Comparison of ENCODE assay signal across 11 cellular contexts in the genomic region with DNA sequence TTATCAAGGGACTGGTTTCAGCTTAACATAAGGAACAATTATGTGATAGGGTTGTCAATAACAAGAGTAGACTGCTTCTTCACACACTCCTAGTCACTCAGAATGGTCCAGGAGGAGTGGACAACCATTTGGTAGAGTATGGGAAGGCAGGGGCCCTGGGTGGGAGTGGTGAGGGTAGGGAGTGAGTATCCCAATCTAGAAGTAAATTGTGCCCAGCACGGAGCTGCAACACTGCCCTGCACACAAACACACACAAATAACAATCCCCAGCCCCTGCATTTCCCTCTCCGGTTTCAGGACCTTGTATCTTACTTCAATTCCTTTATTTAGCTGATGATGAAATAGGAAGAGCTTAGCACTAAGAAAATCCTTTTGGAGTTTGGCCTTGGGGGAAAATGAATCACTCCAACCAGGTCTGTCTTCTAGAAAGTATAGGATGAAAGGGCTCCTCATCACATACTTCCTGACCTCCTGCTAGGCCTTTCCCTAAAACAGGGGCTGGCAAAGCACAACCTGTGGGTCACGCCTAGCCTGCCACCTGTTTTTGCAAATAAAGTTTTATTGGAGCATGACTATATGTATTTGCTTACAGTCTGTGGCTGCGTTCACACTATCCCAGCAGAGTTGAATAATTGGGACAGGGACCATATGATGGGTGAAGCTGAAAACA.
A peak's percentile ranks its signal among the peaks of the same experiment; 100 is the strongest.
DNase-seq lines count a peak whose midpoint lies in the region; ATAC-seq and TF ChIP-seq lines count a peak whose summit lies in the region.
"Had no signal": no experiment of that assay in that cellular context is flagged by ENCODE, and none has a peak within 500 bp of the region (broad histone marks: within the 10 kb centered on the region; RNA-seq: fewer than 3 reads in every experiment).

No MANE protein-coding gene starts in this region.

- no TSS peak for BruUV-seq in mammary epithelial cell (replicated peaks; lab: Mats Ljungman, UMichigan)

- H3K79me2 ChIP-seq in SK-N-SH (ENCODE audit: insufficient read depth), result peaks cover 59% of the 10 kb centered on the region
- H3K79me2 ChIP-seq in mammary epithelial cell (ENCODE audit: insufficient read depth, low read length), result peaks cover 83% of the 10 kb centered on the region

- ATAC-seq in SK-N-SH treated with all-trans-retinoic acid at 6 μM for 48 hours, result no peak
- no peak for ATAC-seq in lung (ENCODE audit: insufficient read depth, low FRiP score)
- no peak for ATAC-seq in GM19351 (IDR thresholded peaks at IDR 0.05; ENCODE audit: unreplicated experiment)
- ATAC-seq: activated CD8-positive, alpha-beta memory T cell treated with anti-CD3 and anti-CD28 coated beads, Interleukin-2, amount 10 ng/mL, durations not matched to agents 7 days and 5 days had no signal

- no peak for TF ChIP-seq POLR2A in transverse colon (IDR thresholded peaks at IDR 0.05)

- no peak overlapping the region for H2AFZ ChIP-seq in SK-N-SH (ENCODE audit: low read depth)
- H2AFZ ChIP-seq in mammary epithelial cell (ENCODE audit: low read depth, low read length), result no peak overlapping the region

- no peaks in the 10 kb centered on the region for H3K9me3 ChIP-seq in SK-N-SH
- peaks cover 3% of the 10 kb centered on the region for H3K9me3 ChIP-seq in mammary epithelial cell (replicated peaks; ENCODE audit: insufficient read depth, low read length)
- H3K9me3 ChIP-seq in lung (ENCODE audit: control insufficient read depth in 2 of 2, insufficient read depth in 1 of 2, low read length in 1 of 2), result no peaks in the 10 kb centered on the region
- no peaks in the 10 kb centered on the region for H3K9me3 ChIP-seq in transverse colon

- no peak for TF ChIP-seq CTCF in SK-N-SH (IDR thresholded peaks at IDR 0.05)
- TF ChIP-seq CTCF in mammary epithelial cell (conservative IDR thresholded peaks at IDR 0.05 in 1 of 2, IDR thresholded peaks at IDR 0.05 in 1 of 2; ENCODE audit: extremely low read depth in 1 of 2, insufficient read depth in 1 of 2, low read depth in 1 of 2, low read length in 2 of 2), result no peak
- no peak for TF ChIP-seq CTCF in lung (IDR thresholded peaks at IDR 0.05; ENCODE audit: control extremely low read depth, extremely low read depth)
- TF ChIP-seq CTCF in transverse colon (IDR thresholded peaks at IDR 0.05), result no peak

- peak overlapping the region; percentile 53 for H3K4me2 ChIP-seq in SK-N-SH
- peak overlapping the region; percentile 28 for H3K4me2 ChIP-seq in mammary epithelial cell (ENCODE audit: insufficient read depth, low read depth, low read length)
- H3K4me2 ChIP-seq: KMS-11 had no signal

- no peaks in the 10 kb centered on the region for H3K27me3 ChIP-seq in SK-N-SH (ENCODE audit: insufficient read depth)
- no peaks in the 10 kb centered on the region for H3K27me3 ChIP-seq in mammary epithelial cell (ENCODE audit: insufficient read depth, low read length)
- H3K27me3 ChIP-seq in lung (ENCODE audit: control insufficient read depth, insufficient read depth), result no peaks in the 10 kb centered on the region
- H3K27me3 ChIP-seq in transverse colon, result no peaks in the 10 kb centered on the region

- POLR2A ChIA-PET in SK-N-SH (lab: Yijun Ruan, JAX), result interaction anchor here (0.6 kb wide), 1 partner anchor 20 kb away, joined by 3 read pairs; no protein-coding TSS in a partner anchor

- in situ Hi-C loops in mammary epithelial cell (cut with MboI; ENCODE audit: low sequenced_read_pairs in 2 of 2), result no loop called here
- in situ Hi-C loops in transverse colon (cut with MboI; ENCODE audit: low pct_ligation_motif_present in 1 of 4, low pct_unique_long_range_greater_than_20kb in 1 of 4, low sequenced_read_pairs in 3 of 4), result no loop called here

- H3K4me1 ChIP-seq in SK-N-SH (ENCODE audit: control insufficient read depth in 1 of 2, insufficient read depth in 2 of 2, low read depth in 1 of 2, low read length in 1 of 2) (peaks cover 76 to 77% of the 10 kb centered on the region in 2 experiments), mammary epithelial cell (ENCODE audit: insufficient read depth, low read length) (peaks cover 81% of the 10 kb centered on the region), lung (ENCODE audit: control insufficient read depth in 2 of 2, insufficient read depth in 2 of 2, low read length in 2 of 2) (peaks cover 21 to 54% of the 10 kb centered on the region in 2 donors), transverse colon (peaks cover 47 to 77% (median 67%) of the 10 kb centered on the region in 4 donors)

- WGBS in SK-N-SH (ENCODE audit: low lambda C conversion rate), result 76% methylated on average over 4 of the region's 4 CpGs
- 63% methylated on average over 4 of the region's 4 CpGs for WGBS in mammary epithelial cell (ENCODE audit: low coverage, missing lambda C conversion rate)
- WGBS in lung, 2 donors, result 68 to 83% methylated on average over 4 of the region's 4 CpGs
- 55 to 83% methylated on average over 1 to 4 of the region's 4 CpGs for WGBS in transverse colon (ENCODE audit: low coverage in 1 of 2), 2 donors

- no peaks in the 10 kb centered on the region for H4K20me1 ChIP-seq in SK-N-SH (ENCODE audit: insufficient read depth)
- H4K20me1 ChIP-seq in mammary epithelial cell (ENCODE audit: insufficient read depth, low read length), result no peaks in the 10 kb centered on the region

- no peaks in the 10 kb centered on the region for H3K9me2 ChIP-seq in SK-N-SH

- CTCF ChIA-PET in SK-N-SH (lab: Yijun Ruan, JAX), result interaction anchor here (1.1 to 4.9 kb wide), 7 partner anchors 14 to 355 kb away, joined by 3 to 38 read pairs (median 6); no protein-coding TSS in a partner anchor
- CTCF ChIA-PET in mammary epithelial cell (lab: Charles Lee; ENCODE audit: low non-redundant PET), result interaction anchor here (0.6 kb wide), 1 partner anchor 8 kb away, joined by 3 read pairs; no protein-coding TSS in a partner anchor

- no peak for TF ChIP-seq EP300 in SK-N-SH (IDR thresholded peaks at IDR 0.05; ENCODE audit: borderline replicate concordance in 1 of 2, low read depth in 1 of 2, low read length in 1 of 2)
- TF ChIP-seq EP300 in transverse colon (IDR thresholded peaks at IDR 0.05; ENCODE audit: low read depth), result no peak

- no peak for DNase-seq in SK-N-SH
- peak; percentile 77 for DNase-seq in mammary epithelial cell
- DNase-seq in lung (ENCODE audit: low spot score), result no peak
- peak; percentile 44 for DNase-seq in transverse colon
- DNase-seq in NCI-H524 treated with DMSO at 0.1 percent for 48 hours (lab: John Stamatoyannopoulos, UW), result no peak
- DNase-seq in NCI-H446 (lab: John Stamatoyannopoulos, UW), result no peak
- DNase-seq: activated CD8-positive, alpha-beta memory T cell treated with anti-CD3 and anti-CD28 coated beads, Interleukin-2, amount 10 ng/mL, durations not matched to agents 7 days and 5 days; stimulated activated CD8-positive, alpha-beta memory T cell treated with anti-CD3 and anti-CD28 coated beads, Interleukin-4, amount 100 ng/mL, for 48 hours had no signal

- dilution Hi-C loops in mammary epithelial cell (cut with HindIII; ENCODE audit: low sequenced_read_pairs), result no loop called here

- intact Hi-C loops in mammary epithelial cell (cut with micrococcal nuclease), result loop anchor here (5.0 kb wide), 2 partner anchors 77 to 107 kb away; no protein-coding TSS in a partner anchor
- intact Hi-C loops in transverse colon (cut with DNase I; ENCODE audit: low total_unique reads), result loop anchor here (10.0 kb wide), 1 partner anchor 105 kb away; no protein-coding TSS in a partner anchor

- H3K36me3 ChIP-seq in SK-N-SH (replicated peaks in 1 of 2; ENCODE audit: control insufficient read depth in 1 of 2, insufficient read depth in 2 of 2, low read length in 1 of 2) (peaks cover 0 to 2% of the 10 kb centered on the region in 2 experiments), mammary epithelial cell (ENCODE audit: insufficient read depth, low read length) (peaks cover 8% of the 10 kb centered on the region), lung (ENCODE audit: control insufficient read depth in 2 of 2, insufficient read depth in 2 of 2, low read length in 2 of 2) (peaks cover 0 to 2% of the 10 kb centered on the region in 2 donors), transverse colon (no peaks in the 10 kb centered on the region)

- no peak for TF ChIP-seq RAD21 in SK-N-SH (IDR thresholded peaks at IDR 0.05; ENCODE audit: low read length)

- H3K4me3 ChIP-seq in SK-N-SH (ENCODE audit: low read depth in 2 of 2, low read length in 1 of 2) (0 out of 4 replicates have a peak overlapping the region, but pooled peaks of 1 of the 2 experiments have one; percentile 3), mammary epithelial cell (replicated peaks in 1 of 3; ENCODE audit: insufficient read depth in 1 of 3, low read depth in 2 of 3, low read length in 3 of 3) (no peak overlapping the region), lung (no peak overlapping the region), transverse colon (no peak overlapping the region)

- peaks cover 78% of the 10 kb centered on the region for H3F3A ChIP-seq in SK-N-SH (replicated peaks; ENCODE audit: insufficient read depth)

- H3K27ac ChIP-seq in SK-N-SH (ENCODE audit: low read depth in 2 of 2, low read length in 1 of 2) (peak overlapping the region; percentile 90 to 100), mammary epithelial cell (ENCODE audit: insufficient read depth, low read depth, low read length) (peak overlapping the region; percentile 97), lung (ENCODE audit: low read depth in 1 of 2, low read length in 1 of 2) (peak overlapping the region; percentile 62 to 90), transverse colon (peak overlapping the region; percentile 81 to 85 (median 82))
- H3K27ac ChIP-seq: KMS-11 had no signal

- H3K9ac ChIP-seq in SK-N-SH (peak overlapping the region; percentile 33; the same call in 1 of the 2 replicates), mammary epithelial cell (ENCODE audit: insufficient read depth, low read length) (peak overlapping the region; percentile 54)
- H3K9ac ChIP-seq: KMS-11 had no signal

TF ChIP-seq in SK-N-SH, 30 proteins besides CTCF, POLR2A, EP300 and RAD21:
- TF ChIP-seq SMC3 (IDR thresholded peaks at IDR 0.05; ENCODE audit: low read depth, low read length) (no peak), MEF2A (IDR thresholded peaks at IDR 0.05; ENCODE audit: borderline replicate concordance, low read depth) (0 out of 2 replicates have a peak, but pooled peaks have one; percentile 10), FOXM1 (IDR thresholded peaks at IDR 0.05; ENCODE audit: low read depth) (no peak)

TF ChIP-seq in SK-N-SH treated with all-trans-retinoic acid at 6 μM for 48 hours, 23 proteins besides CTCF, POLR2A, EP300 and RAD21 (continues in another document):
- TF ChIP-seq ISL1 (CRISPR knock-in tag; IDR thresholded peaks at IDR 0.05), result no peak
- TF ChIP-seq BACH2 (CRISPR knock-in tag; IDR thresholded peaks at IDR 0.05; ENCODE audit: borderline replicate concordance), result no peak
- no peak for TF ChIP-seq GLIS3 (CRISPR knock-in tag; IDR thresholded peaks at IDR 0.05)

Comparison
In these comparisons a context has a peak if more than half of its experiments do, and no peak if none do; other contexts are left out.
1. DNase-seq: peak in mammary epithelial cell (single experiment) and transverse colon (single experiment); none in SK-N-SH (single experiment), lung (single experiment), NCI-H524 treated with DMSO at 0.1 percent for 48 hours (single experiment) and NCI-H446 (0 of 2).
2. Peak in every context shown above with its lines, with median percentiles within 50 percentile points of each other: H3K27ac ChIP-seq.